ENCODE assay signal across 8 cellular contexts in genomic region chr19:13149628-13150186, GRCh38. TPM values are rescaled to one million over a fixed set of nuclear protein-coding genes. Genes with fewer than 3 reads are reported as not detected.
DNase-seq lines count a peak whose midpoint lies in the region; ATAC-seq, FAIRE-seq and TF ChIP-seq lines count a peak whose summit lies in the region.

No MANE protein-coding gene starts in this region.

- peaks cover 15% of the 10 kb centered on the region for H3K27me3 Mint-ChIP-seq in activated naive CD4-positive, alpha-beta T cell treated with anti-CD3 and anti-CD28 coated beads, Interleukin-2, amount 10 ng/mL, durations not matched to agents 7 days and 5 days

- H3K27ac Mint-ChIP-seq in activated naive CD4-positive, alpha-beta T cell treated with anti-CD3 and anti-CD28 coated beads, Interleukin-2, amount 10 ng/mL, durations not matched to agents 7 days and 5 days: peak overlapping the region; percentile 99

- H3K4me3 ChIP-seq in A549 (peak overlapping the region; percentile 95), GM06990 (replicated peaks; ENCODE audit: low read depth, low read length) (peak overlapping the region; percentile 97), left ventricle myocardium inferior (peak overlapping the region; percentile 91)

- CTCF ChIA-PET in A549 (lab: Yijun Ruan, JAX): interaction anchor here (0.6 to 2.5 kb wide), 10 partner anchors 14 to 184 kb away, joined by 3 to 12 read pairs (median 5); no protein-coding TSS in a partner anchor
- CTCF ChIA-PET in activated naive CD4-positive, alpha-beta T cell treated with anti-CD3 and anti-CD28 coated beads, Interleukin-2, amount 10 ng/mL, durations not matched to agents 7 days and 5 days (lab: Charles Lee): interaction anchor here (0.6 to 1.8 kb wide), 8 partner anchors 14 to 64 kb away, joined by 3 to 7 read pairs (median 4); partner anchors contain the start of gene NACC1

- no peak for TF ChIP-seq RAD21 in A549 (conservative IDR thresholded peaks at IDR 0.05 in 1 of 2, IDR thresholded peaks at IDR 0.05 in 1 of 2)

- no peaks in the 10 kb centered on the region; the same call in none of the 2 replicates for H3K36me3 ChIP-seq in GM06990 (ENCODE audit: control insufficient read depth, insufficient read depth, low read length)
- H3K36me3 ChIP-seq in left ventricle myocardium inferior: peaks cover 22% of the 10 kb centered on the region

- TF ChIP-seq CTCF in A549 (IDR thresholded peaks at IDR 0.05) (no peak), GM06990 (IDR thresholded peaks at IDR 0.05; ENCODE audit: insufficient read depth, low read length, poor library complexity, severe bottlenecking) (no peak), left ventricle myocardium inferior (IDR thresholded peaks at IDR 0.05; ENCODE audit: borderline replicate concordance) (no peak), GM10266 (IDR thresholded peaks at IDR 0.05; ENCODE audit: control insufficient read depth, insufficient read depth, low read depth, missing control alignments) (no peak)

- H3K27me3 ChIP-seq in GM06990 (replicated peaks; ENCODE audit: control insufficient read depth, insufficient read depth, low read length) (no peaks in the 10 kb centered on the region), left ventricle myocardium inferior (ENCODE audit: low read depth) (no peaks in the 10 kb centered on the region)

- 10% methylated on average over 2 of the region's 46 CpGs for WGBS in A549 (ENCODE audit: missing lambda C conversion rate)

- H3K36me3 Mint-ChIP-seq in activated naive CD4-positive, alpha-beta T cell treated with anti-CD3 and anti-CD28 coated beads, Interleukin-2, amount 10 ng/mL, durations not matched to agents 7 days and 5 days: peaks cover 34% of the 10 kb centered on the region

- peak overlapping the region; percentile 99 to 100 for H3K27ac ChIP-seq in A549
- H3K27ac ChIP-seq in left ventricle myocardium inferior (replicated peaks): peak overlapping the region; percentile 99

- H3K9me3 Mint-ChIP-seq in activated naive CD4-positive, alpha-beta T cell treated with anti-CD3 and anti-CD28 coated beads, Interleukin-2, amount 10 ng/mL, durations not matched to agents 7 days and 5 days: no peaks in the 10 kb centered on the region

- H3K4me2 ChIP-seq in A549: peak overlapping the region; percentile 98

- DNase-seq in A549 (ENCODE audit: low read depth in 1 of 2, low spot score in 1 of 2) (peak in 1 of 2 experiments; percentile 52), GM06990 (ENCODE audit: extremely low read depth, insufficient read length) (no peak), NCI-H1105 (lab: John Stamatoyannopoulos, UW) (peak; percentile 48), left ventricle myocardium inferior (peak; percentile 44), retina (peak; percentile 90), GM10266 (ENCODE audit: extremely low spot score) (no peak)
- DNase-seq in activated naive CD4-positive, alpha-beta T cell treated with anti-CD3 and anti-CD28 coated beads, Interleukin-2, amount 10 ng/mL, durations not matched to agents 7 days and 5 days: peak; percentile 61

- no peak for FAIRE-seq in A549 (lab: Jason Lieb, UNC)

- peaks cover 26% of the 10 kb centered on the region for H3K4me1 Mint-ChIP-seq in activated naive CD4-positive, alpha-beta T cell treated with anti-CD3 and anti-CD28 coated beads, Interleukin-2, amount 10 ng/mL, durations not matched to agents 7 days and 5 days

- TF ChIP-seq EP300 in A549 (IDR thresholded peaks at IDR 0.05): no peak

- H3K4me3 Mint-ChIP-seq in activated naive CD4-positive, alpha-beta T cell treated with anti-CD3 and anti-CD28 coated beads, Interleukin-2, amount 10 ng/mL, durations not matched to agents 7 days and 5 days: peak overlapping the region; percentile 99

- H3K4me1 ChIP-seq in A549: peaks cover 8% of the 10 kb centered on the region; the same call in 1 of the 3 replicates
- peaks cover 55% of the 10 kb centered on the region for H3K4me1 ChIP-seq in left ventricle myocardium inferior

- TF ChIP-seq POLR2A in A549 (IDR thresholded peaks at IDR 0.05; ENCODE audit: low read length): no peak

- POLR2A ChIA-PET in A549 (lab: Yijun Ruan, JAX): interaction anchor here (1.0 to 2.2 kb wide), 2 partner anchors 14 to 30 kb away, joined by 3 to 25 read pairs; no protein-coding TSS in a partner anchor

- H3K9me3 ChIP-seq in A549 (no peaks in the 10 kb centered on the region), left ventricle myocardium inferior (replicated peaks) (no peaks in the 10 kb centered on the region)

- intact Hi-C loops in left ventricle myocardium inferior (cut with micrococcal nuclease): no loop called here

- ATAC-seq in A549 (peak; percentile 6 to 12; a peak in 5 of 6 replicates), GM18858 (IDR thresholded peaks at IDR 0.05; ENCODE audit: unreplicated experiment) (no peak)

TF ChIP-seq in A549, 52 proteins besides CTCF, POLR2A, EP300 and RAD21 (continues in another document):
- TF ChIP-seq HOXA7 (CRISPR knock-in tag; IDR thresholded peaks at IDR 0.05): no peak
- TF ChIP-seq E2F6 (IDR thresholded peaks at IDR 0.05; ENCODE audit: borderline replicate concordance, low read depth): 0 out of 2 replicates have a peak, but pooled peaks have one; percentile 39
- TF ChIP-seq EHF (CRISPR knock-in tag; IDR thresholded peaks at IDR 0.05): no peak
- TF ChIP-seq BCL3 (IDR thresholded peaks at IDR 0.05): no peak
- TF ChIP-seq HDAC2 (IDR thresholded peaks at IDR 0.05): no peak
- TF ChIP-seq ZNF302 (CRISPR knock-in tag; IDR thresholded peaks at IDR 0.05): no peak
- no peak for TF ChIP-seq HOXB13 (CRISPR knock-in tag; IDR thresholded peaks at IDR 0.05; ENCODE audit: low read depth)
- no peak for TF ChIP-seq BHLHE40 (IDR thresholded peaks at IDR 0.05; ENCODE audit: low read depth, low read length)
- TF ChIP-seq NR3C1 (IDR thresholded peaks at IDR 0.05): no peak
- no peak for TF ChIP-seq RCOR1 (IDR thresholded peaks at IDR 0.05; ENCODE audit: low read depth, low read length)
- no peak for TF ChIP-seq KDM1A (IDR thresholded peaks at IDR 0.05; ENCODE audit: low read depth)
- no peak for TF ChIP-seq SMC3 (IDR thresholded peaks at IDR 0.05)
- no peak for TF ChIP-seq USF2 (IDR thresholded peaks at IDR 0.05)

RNA-seq across cellular contexts. Expression of gene STX10, which starts 0.5 kb away (rescaled TPM):
- polyA plus RNA-seq in A549 (2011; rRNA removed) (39.1 and 41.5 TPM in 2 replicates), A549 (2017; fragmentation: RNase III; extraction: RNeasy Plus Mini Kit Qiagen cat#74134 plus additional on column Dnase treatment) (56.1 to 63.6 TPM (median 61.2 TPM) in 3 replicates)
- polyA plus RNA-seq in A549 (2012; cell fraction: cytosol; rRNA removed): 83.3 and 89.9 TPM in 2 replicates
- 115 and 121 TPM in 2 replicates for polyA plus RNA-seq in A549 (2012; cell fraction: nucleus; rRNA removed)
- 26.2 and 39.5 TPM in 2 replicates for polyA minus RNA-seq in A549 (2011; rRNA and poly(A)+ RNA removed)
- total RNA-seq in left ventricle myocardium inferior: 39.2 TPM

RNA-seq across cellular contexts. Expression of gene IER2, which starts 0.5 kb away (rescaled TPM):
- 52.5 and 75.7 TPM in 2 replicates for polyA plus RNA-seq in A549 (2011; rRNA removed)
- polyA plus RNA-seq in A549 (2012; cell fraction: cytosol; rRNA removed): 137 and 174 TPM in 2 replicates
- polyA plus RNA-seq in A549 (2012; cell fraction: nucleus; rRNA removed): 300 and 360 TPM in 2 replicates
- polyA plus RNA-seq in A549 (2017; fragmentation: RNase III; extraction: RNeasy Plus Mini Kit Qiagen cat#74134 plus additional on column Dnase treatment): 35.9 to 39.9 TPM (median 36.7 TPM) in 3 replicates
- polyA minus RNA-seq in A549 (2011; rRNA and poly(A)+ RNA removed): 16.9 and 26.4 TPM in 2 replicates
- 17.3 TPM for total RNA-seq in left ventricle myocardium inferior

RNA-seq across cellular contexts. Expression of gene NACC1, which starts 31.6 kb away (rescaled TPM):
- 26.1 and 30.0 TPM in 2 replicates for polyA plus RNA-seq in A549 (2011; rRNA removed)
- 117 and 155 TPM in 2 replicates for polyA plus RNA-seq in A549 (2012; cell fraction: cytosol; rRNA removed)
- polyA plus RNA-seq in A549 (2012; cell fraction: nucleus; rRNA removed): 158 and 206 TPM in 2 replicates
- 32.4 to 39.8 TPM (median 37.9 TPM) in 3 replicates for polyA plus RNA-seq in A549 (2017; fragmentation: RNase III; extraction: RNeasy Plus Mini Kit Qiagen cat#74134 plus additional on column Dnase treatment)
- 20.0 and 30.9 TPM in 2 replicates for polyA minus RNA-seq in A549 (2011; rRNA and poly(A)+ RNA removed)
- 35.4 TPM for total RNA-seq in left ventricle myocardium inferior

RNA-seq across cellular contexts. Expression of gene TRMT1, which starts 33.2 kb away (rescaled TPM):
- 16.3 and 18.2 TPM in 2 replicates for polyA plus RNA-seq in A549 (2011; rRNA removed)
- 57.5 and 67.4 TPM in 2 replicates for polyA plus RNA-seq in A549 (2012; cell fraction: cytosol; rRNA removed)
- polyA plus RNA-seq in A549 (2012; cell fraction: nucleus; rRNA removed): 388 and 458 TPM in 2 replicates
- 29.8 to 40.2 TPM (median 35.2 TPM) in 3 replicates for polyA plus RNA-seq in A549 (2017; fragmentation: RNase III; extraction: RNeasy Plus Mini Kit Qiagen cat#74134 plus additional on column Dnase treatment)
- polyA minus RNA-seq in A549 (2011; rRNA and poly(A)+ RNA removed): 16.9 and 24.9 TPM in 2 replicates
- total RNA-seq in left ventricle myocardium inferior: 19.6 TPM

RNA-seq across cellular contexts. Expression of gene LYL1, which starts 47.0 kb away (rescaled TPM):
- polyA plus RNA-seq in A549 (2011; rRNA removed) (0.08 and 0.26 TPM in 2 replicates), A549 (2017; fragmentation: RNase III; extraction: RNeasy Plus Mini Kit Qiagen cat#74134 plus additional on column Dnase treatment) (0.30 to 0.82 TPM (median 0.39 TPM) in 3 replicates)
- polyA plus RNA-seq in A549 (2012; cell fraction: cytosol; rRNA removed): 0.50 and 0.82 TPM in 2 replicates
- 0.66 and 1.2 TPM in 2 replicates for polyA plus RNA-seq in A549 (2012; cell fraction: nucleus; rRNA removed)
- polyA minus RNA-seq in A549 (2011; rRNA and poly(A)+ RNA removed): 0.15 and 0.21 TPM in 2 replicates
- 6.3 TPM for total RNA-seq in left ventricle myocardium inferior

Comparison
In these comparisons a context has a peak if more than half of its experiments do, and no peak if none do; other contexts are left out.
1. DNase-seq: peak in NCI-H1105 (single experiment), activated naive CD4-positive, alpha-beta T cell treated with anti-CD3 and anti-CD28 coated beads, Interleukin-2, amount 10 ng/mL, durations not matched to agents 7 days and 5 days (single experiment), left ventricle myocardium inferior (single experiment) and retina (single experiment); none in GM06990 (single experiment) and GM10266 (single experiment).
2. Peak in every context shown above with its lines, with median percentiles within 50 percentile points of each other: H3K4me3 ChIP-seq.